ENCODE assay signal across 1 cellular context in the genomic region with DNA sequence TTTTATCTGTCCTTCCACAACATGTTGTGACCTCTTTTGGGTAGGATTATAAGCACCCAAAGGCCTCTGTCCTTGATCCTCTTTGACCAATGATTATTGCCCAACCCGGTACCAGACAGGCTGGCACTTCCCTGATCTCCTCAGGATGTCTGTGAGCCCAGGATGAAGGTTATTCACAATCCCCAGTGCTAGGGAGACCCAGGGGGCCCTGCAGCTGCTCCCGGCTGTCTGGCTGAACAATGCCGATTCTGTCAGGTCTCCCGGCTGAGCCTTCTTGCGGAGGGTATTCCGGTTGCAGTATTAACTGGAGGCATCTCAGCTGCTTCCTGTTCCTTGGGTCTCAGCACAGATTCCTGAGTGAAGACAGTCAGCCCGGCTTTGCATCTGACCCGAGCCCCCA.
TF ChIP-seq lines count a peak whose summit lies in the region.

No MANE protein-coding gene starts in this region.

TF ChIP-seq in WTC11, 78 proteins besides CTCF, POLR2A, EP300 and RAD21 (continued from another document):
- TF ChIP-seq, protein P1, sequence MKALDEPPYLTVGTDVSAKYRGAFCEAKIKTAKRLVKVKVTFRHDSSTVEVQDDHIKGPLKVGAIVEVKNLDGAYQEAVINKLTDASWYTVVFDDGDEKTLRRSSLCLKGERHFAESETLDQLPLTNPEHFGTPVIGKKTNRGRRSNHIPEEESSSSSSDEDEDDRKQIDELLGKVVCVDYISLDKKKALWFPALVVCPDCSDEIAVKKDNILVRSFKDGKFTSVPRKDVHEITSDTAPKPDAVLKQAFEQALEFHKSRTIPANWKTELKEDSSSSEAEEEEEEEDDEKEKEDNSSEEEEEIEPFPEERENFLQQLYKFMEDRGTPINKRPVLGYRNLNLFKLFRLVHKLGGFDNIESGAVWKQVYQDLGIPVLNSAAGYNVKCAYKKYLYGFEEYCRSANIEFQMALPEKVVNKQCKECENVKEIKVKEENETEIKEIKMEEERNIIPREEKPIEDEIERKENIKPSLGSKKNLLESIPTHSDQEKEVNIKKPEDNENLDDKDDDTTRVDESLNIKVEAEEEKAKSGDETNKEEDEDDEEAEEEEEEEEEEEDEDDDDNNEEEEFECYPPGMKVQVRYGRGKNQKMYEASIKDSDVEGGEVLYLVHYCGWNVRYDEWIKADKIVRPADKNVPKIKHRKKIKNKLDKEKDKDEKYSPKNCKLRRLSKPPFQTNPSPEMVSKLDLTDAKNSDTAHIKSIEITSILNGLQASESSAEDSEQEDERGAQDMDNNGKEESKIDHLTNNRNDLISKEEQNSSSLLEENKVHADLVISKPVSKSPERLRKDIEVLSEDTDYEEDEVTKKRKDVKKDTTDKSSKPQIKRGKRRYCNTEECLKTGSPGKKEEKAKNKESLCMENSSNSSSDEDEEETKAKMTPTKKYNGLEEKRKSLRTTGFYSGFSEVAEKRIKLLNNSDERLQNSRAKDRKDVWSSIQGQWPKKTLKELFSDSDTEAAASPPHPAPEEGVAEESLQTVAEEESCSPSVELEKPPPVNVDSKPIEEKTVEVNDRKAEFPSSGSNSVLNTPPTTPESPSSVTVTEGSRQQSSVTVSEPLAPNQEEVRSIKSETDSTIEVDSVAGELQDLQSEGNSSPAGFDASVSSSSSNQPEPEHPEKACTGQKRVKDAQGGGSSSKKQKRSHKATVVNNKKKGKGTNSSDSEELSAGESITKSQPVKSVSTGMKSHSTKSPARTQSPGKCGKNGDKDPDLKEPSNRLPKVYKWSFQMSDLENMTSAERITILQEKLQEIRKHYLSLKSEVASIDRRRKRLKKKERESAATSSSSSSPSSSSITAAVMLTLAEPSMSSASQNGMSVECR (CRISPR knock-in tag; IDR thresholded peaks at IDR 0.05; ENCODE audit: borderline replicate concordance), result no peak
- TF ChIP-seq ZNF416 (CRISPR knock-in tag; IDR thresholded peaks at IDR 0.05), result no peak
